ENCODE assay signal across 9 cellular contexts in the genomic region with DNA sequence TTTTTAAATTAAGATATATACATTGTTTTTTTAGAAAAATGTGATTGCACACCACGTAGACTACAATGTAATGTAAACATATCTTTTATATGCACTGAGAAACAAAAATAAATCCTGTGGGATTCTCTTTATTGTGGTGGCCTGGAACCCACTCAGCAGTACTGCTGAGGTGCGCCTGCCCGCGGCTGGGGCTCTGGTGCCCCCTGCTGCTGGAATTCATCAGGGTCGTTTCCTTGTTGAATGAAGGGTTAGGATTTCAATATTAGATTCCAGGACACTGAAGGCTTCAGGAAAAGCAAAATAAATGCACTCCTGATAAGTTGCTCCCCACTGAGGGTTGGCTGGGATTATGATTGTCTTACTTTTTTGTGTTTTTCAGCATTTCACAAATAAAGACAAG.
DNase-seq lines count a peak whose midpoint lies in the region; ATAC-seq and TF ChIP-seq lines count a peak whose summit lies in the region.
"Had no signal": no experiment of that assay in that cellular context is flagged by ENCODE, and none has a peak within 500 bp of the region (broad histone marks: within the 10 kb centered on the region; RNA-seq: fewer than 3 reads in every experiment).

No MANE protein-coding gene starts in this region.

- H3K79me2 ChIP-seq in SK-N-SH (ENCODE audit: insufficient read depth): no peaks in the 10 kb centered on the region

- POLR2A ChIA-PET in SK-N-SH (lab: Yijun Ruan, JAX): no interaction called here

- no peaks in the 10 kb centered on the region for H3K36me3 ChIP-seq in SK-N-SH (replicated peaks in 1 of 2; ENCODE audit: control insufficient read depth in 1 of 2, insufficient read depth in 2 of 2, low read length in 1 of 2)
- H3K36me3 ChIP-seq: gastrocnemius medialis had no signal

- peak; percentile 78 for TF ChIP-seq RAD21 in SK-N-SH (IDR thresholded peaks at IDR 0.05; ENCODE audit: low read length)

- CTCF ChIA-PET in SK-N-SH (lab: Yijun Ruan, JAX): interaction anchor here (0.7 to 7.7 kb wide), 4 partner anchors 13 to 754 kb away, joined by 3 to 53 read pairs (median 6); no protein-coding TSS in a partner anchor

- peaks cover 4% of the 10 kb centered on the region for H3F3A ChIP-seq in SK-N-SH (replicated peaks; ENCODE audit: insufficient read depth)

- WGBS in SK-N-SH (ENCODE audit: low lambda C conversion rate): 28% methylated on average over 5 of the region's 5 CpGs

- no peak for TF ChIP-seq EP300 in SK-N-SH (IDR thresholded peaks at IDR 0.05; ENCODE audit: borderline replicate concordance in 1 of 2, low read depth in 1 of 2, low read length in 1 of 2)

- no peaks in the 10 kb centered on the region for H3K27me3 ChIP-seq in SK-N-SH (ENCODE audit: insufficient read depth)
- H3K27me3 ChIP-seq: gastrocnemius medialis had no signal

- H3K4me2 ChIP-seq in SK-N-SH: no peak overlapping the region

- ATAC-seq in SK-N-SH treated with all-trans-retinoic acid at 6 μM for 48 hours (no peak), HG02840 (IDR thresholded peaks at IDR 0.05; ENCODE audit: low FRiP score, unreplicated experiment) (no peak), HG02970 (IDR thresholded peaks at IDR 0.05; ENCODE audit: low FRiP score, unreplicated experiment) (no peak)
- ATAC-seq: gastrocnemius medialis had no signal

- no peaks in the 10 kb centered on the region for H3K4me1 ChIP-seq in SK-N-SH (ENCODE audit: control insufficient read depth in 1 of 2, insufficient read depth in 2 of 2, low read depth in 1 of 2, low read length in 1 of 2)
- H3K4me1 ChIP-seq: gastrocnemius medialis had no signal

- TF ChIP-seq CTCF in SK-N-SH (IDR thresholded peaks at IDR 0.05): peak; percentile 71
- TF ChIP-seq CTCF in GM20000 (IDR thresholded peaks at IDR 0.05; ENCODE audit: extremely low read depth, missing control alignments): no peak

- DNase-seq in SK-N-SH (peak; percentile 46), OCI-M1 (lab: John Stamatoyannopoulos, UW) (peak; percentile 1), GM20000 (ENCODE audit: low spot score) (no peak)
- peak; percentile 9 for DNase-seq in effector CD4-positive, alpha-beta T cell
- peak; percentile 21 for DNase-seq in stimulated activated CD4-positive, alpha-beta T cell treated with anti-CD3 and anti-CD28 coated beads, Interleukin-1b, Interleukin-23, amount 100 ng/mL, for 48 hours
- DNase-seq: gastrocnemius medialis had no signal

- no peaks in the 10 kb centered on the region for H4K20me1 ChIP-seq in SK-N-SH (ENCODE audit: insufficient read depth)

- no peak overlapping the region for H3K4me3 ChIP-seq in SK-N-SH (ENCODE audit: low read depth in 2 of 2, low read length in 1 of 2)
- H3K4me3 ChIP-seq: gastrocnemius medialis had no signal

- H3K9me3 ChIP-seq in SK-N-SH: no peaks in the 10 kb centered on the region
- H3K9me3 ChIP-seq: gastrocnemius medialis had no signal

- no peaks in the 10 kb centered on the region for H3K9me2 ChIP-seq in SK-N-SH

- H3K9ac ChIP-seq in SK-N-SH: no peak overlapping the region

- no peak overlapping the region for H2AFZ ChIP-seq in SK-N-SH (ENCODE audit: low read depth)

- no peak overlapping the region for H3K27ac ChIP-seq in SK-N-SH (ENCODE audit: low read depth in 2 of 2, low read length in 1 of 2)
- H3K27ac ChIP-seq: gastrocnemius medialis had no signal

TF ChIP-seq in SK-N-SH, 30 proteins besides CTCF, POLR2A, EP300 and RAD21:
- TF ChIP-seq, protein P1, sequence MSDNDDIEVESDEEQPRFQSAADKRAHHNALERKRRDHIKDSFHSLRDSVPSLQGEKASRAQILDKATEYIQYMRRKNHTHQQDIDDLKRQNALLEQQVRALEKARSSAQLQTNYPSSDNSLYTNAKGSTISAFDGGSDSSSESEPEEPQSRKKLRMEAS (IDR thresholded peaks at IDR 0.05; ENCODE audit: low read depth): no peak
- TF ChIP-seq SMC3 (IDR thresholded peaks at IDR 0.05; ENCODE audit: low read depth, low read length): peak; percentile 62
- TF ChIP-seq, protein P2, sequence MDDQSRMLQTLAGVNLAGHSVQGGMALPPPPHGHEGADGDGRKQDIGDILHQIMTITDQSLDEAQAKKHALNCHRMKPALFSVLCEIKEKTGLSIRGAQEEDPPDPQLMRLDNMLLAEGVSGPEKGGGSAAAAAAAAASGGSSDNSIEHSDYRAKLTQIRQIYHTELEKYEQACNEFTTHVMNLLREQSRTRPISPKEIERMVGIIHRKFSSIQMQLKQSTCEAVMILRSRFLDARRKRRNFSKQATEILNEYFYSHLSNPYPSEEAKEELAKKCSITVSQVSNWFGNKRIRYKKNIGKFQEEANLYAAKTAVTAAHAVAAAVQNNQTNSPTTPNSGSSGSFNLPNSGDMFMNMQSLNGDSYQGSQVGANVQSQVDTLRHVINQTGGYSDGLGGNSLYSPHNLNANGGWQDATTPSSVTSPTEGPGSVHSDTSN (IDR thresholded peaks at IDR 0.05): no peak

TF ChIP-seq in SK-N-SH treated with all-trans-retinoic acid at 6 μM for 48 hours, 23 proteins besides CTCF, POLR2A, EP300 and RAD21:
- TF ChIP-seq PPARA (CRISPR knock-in tag; IDR thresholded peaks at IDR 0.05; ENCODE audit: borderline replicate concordance) (no peak), ZNF70 (CRISPR knock-in tag; IDR thresholded peaks at IDR 0.05) (no peak), SNAI2 (CRISPR knock-in tag; IDR thresholded peaks at IDR 0.05) (no peak), ZNF8 (CRISPR knock-in tag; IDR thresholded peaks at IDR 0.05) (no peak), ISL1 (CRISPR knock-in tag; IDR thresholded peaks at IDR 0.05) (no peak), ZFP3 (CRISPR knock-in tag; IDR thresholded peaks at IDR 0.05) (no peak)
- TF ChIP-seq, protein P3, sequence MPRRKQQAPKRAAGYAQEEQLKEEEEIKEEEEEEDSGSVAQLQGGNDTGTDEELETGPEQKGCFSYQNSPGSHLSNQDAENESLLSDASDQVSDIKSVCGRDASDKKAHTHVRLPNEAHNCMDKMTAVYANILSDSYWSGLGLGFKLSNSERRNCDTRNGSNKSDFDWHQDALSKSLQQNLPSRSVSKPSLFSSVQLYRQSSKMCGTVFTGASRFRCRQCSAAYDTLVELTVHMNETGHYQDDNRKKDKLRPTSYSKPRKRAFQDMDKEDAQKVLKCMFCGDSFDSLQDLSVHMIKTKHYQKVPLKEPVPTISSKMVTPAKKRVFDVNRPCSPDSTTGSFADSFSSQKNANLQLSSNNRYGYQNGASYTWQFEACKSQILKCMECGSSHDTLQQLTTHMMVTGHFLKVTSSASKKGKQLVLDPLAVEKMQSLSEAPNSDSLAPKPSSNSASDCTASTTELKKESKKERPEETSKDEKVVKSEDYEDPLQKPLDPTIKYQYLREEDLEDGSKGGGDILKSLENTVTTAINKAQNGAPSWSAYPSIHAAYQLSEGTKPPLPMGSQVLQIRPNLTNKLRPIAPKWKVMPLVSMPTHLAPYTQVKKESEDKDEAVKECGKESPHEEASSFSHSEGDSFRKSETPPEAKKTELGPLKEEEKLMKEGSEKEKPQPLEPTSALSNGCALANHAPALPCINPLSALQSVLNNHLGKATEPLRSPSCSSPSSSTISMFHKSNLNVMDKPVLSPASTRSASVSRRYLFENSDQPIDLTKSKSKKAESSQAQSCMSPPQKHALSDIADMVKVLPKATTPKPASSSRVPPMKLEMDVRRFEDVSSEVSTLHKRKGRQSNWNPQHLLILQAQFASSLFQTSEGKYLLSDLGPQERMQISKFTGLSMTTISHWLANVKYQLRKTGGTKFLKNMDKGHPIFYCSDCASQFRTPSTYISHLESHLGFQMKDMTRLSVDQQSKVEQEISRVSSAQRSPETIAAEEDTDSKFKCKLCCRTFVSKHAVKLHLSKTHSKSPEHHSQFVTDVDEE (CRISPR knock-in tag; IDR thresholded peaks at IDR 0.05): no peak
TF ChIP-seq in SK-N-SH treated with all-trans-retinoic acid at 6 μM for 48 hours: peak in this region for 0.
